In the genomic region with DNA sequence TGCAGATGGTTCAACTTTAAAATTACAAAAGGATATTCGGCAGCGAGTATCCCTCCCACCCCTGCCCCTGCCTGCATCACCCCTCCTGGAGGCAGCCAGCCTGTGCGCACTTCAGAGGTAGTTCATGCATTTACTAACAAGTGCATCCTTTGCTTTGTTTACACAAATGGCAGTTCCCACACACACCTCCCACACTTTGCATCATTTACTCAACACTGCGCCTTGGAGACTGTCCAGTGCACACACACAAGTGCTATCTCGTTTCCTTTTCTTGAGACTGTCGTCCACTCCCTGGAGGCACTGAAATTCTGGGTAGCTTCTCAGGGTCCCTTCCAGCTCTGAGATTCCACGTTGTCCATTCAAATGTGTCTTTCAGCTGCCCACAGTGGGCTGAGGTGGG, we compare ENCODE assay signal across 1 cellular context.
TF ChIP-seq lines count a peak whose summit lies in the region.

No MANE protein-coding gene starts in this region.

TF ChIP-seq in A549, 52 proteins besides CTCF, POLR2A, EP300 and RAD21 (continued from another document):
- TF ChIP-seq, protein P1, sequence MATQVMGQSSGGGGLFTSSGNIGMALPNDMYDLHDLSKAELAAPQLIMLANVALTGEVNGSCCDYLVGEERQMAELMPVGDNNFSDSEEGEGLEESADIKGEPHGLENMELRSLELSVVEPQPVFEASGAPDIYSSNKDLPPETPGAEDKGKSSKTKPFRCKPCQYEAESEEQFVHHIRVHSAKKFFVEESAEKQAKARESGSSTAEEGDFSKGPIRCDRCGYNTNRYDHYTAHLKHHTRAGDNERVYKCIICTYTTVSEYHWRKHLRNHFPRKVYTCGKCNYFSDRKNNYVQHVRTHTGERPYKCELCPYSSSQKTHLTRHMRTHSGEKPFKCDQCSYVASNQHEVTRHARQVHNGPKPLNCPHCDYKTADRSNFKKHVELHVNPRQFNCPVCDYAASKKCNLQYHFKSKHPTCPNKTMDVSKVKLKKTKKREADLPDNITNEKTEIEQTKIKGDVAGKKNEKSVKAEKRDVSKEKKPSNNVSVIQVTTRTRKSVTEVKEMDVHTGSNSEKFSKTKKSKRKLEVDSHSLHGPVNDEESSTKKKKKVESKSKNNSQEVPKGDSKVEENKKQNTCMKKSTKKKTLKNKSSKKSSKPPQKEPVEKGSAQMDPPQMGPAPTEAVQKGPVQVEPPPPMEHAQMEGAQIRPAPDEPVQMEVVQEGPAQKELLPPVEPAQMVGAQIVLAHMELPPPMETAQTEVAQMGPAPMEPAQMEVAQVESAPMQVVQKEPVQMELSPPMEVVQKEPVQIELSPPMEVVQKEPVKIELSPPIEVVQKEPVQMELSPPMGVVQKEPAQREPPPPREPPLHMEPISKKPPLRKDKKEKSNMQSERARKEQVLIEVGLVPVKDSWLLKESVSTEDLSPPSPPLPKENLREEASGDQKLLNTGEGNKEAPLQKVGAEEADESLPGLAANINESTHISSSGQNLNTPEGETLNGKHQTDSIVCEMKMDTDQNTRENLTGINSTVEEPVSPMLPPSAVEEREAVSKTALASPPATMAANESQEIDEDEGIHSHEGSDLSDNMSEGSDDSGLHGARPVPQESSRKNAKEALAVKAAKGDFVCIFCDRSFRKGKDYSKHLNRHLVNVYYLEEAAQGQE (IDR thresholded peaks at IDR 0.05) = no peak
- TF ChIP-seq MAZ (IDR thresholded peaks at IDR 0.05; ENCODE audit: borderline replicate concordance, low read depth, low read length) (no peak), FOXS1 (CRISPR knock-in tag; IDR thresholded peaks at IDR 0.05) (no peak), PHF8 (IDR thresholded peaks at IDR 0.05; ENCODE audit: borderline replicate concordance, low read depth) (no peak), SMC3 (IDR thresholded peaks at IDR 0.05) (no peak), NR3C1 (IDR thresholded peaks at IDR 0.05) (no peak), ZSCAN20 (CRISPR knock-in tag; IDR thresholded peaks at IDR 0.05) (no peak), TFCP2L1 (CRISPR knock-in tag; IDR thresholded peaks at IDR 0.05) (no peak)
